In genomic region chr2:86522711-86523110, GRCh38 we compare ENCODE assay signal across 34 cellular contexts.
"Had no signal": no experiment of that assay in that cellular context is flagged by ENCODE, and none has a peak within 500 bp of the region (broad histone marks: within the 10 kb centered on the region; RNA-seq: fewer than 3 reads in every experiment).

No MANE protein-coding gene starts in this region.

- H3K9ac ChIP-seq: KMS-11 had no signal

- H3K36me3 ChIP-seq: MG63 had no signal

- H3K27me3 ChIP-seq: MG63 had no signal

- H3K4me2 ChIP-seq: KMS-11 had no signal

- DNase-seq: Karpas-422, Kasumi-1, MG63, MM.1S, MV-4-11, NCI-H1048, NCI-H1092, NCI-H1092 treated with DMSO at 0.1 percent for 48 hours, NCI-H1105, NCI-H1105 treated with DMSO at 0.1 percent for 48 hours, NCI-H1417, NCI-H1417 treated with DMSO at 0.1 percent for 48 hours, NCI-H1436, NCI-H1436 treated with DMSO at 0.1 percent for 48 hours, NCI-H146, NCI-H1694, NCI-H1694 treated with DMSO at 0.1 percent for 48 hours, NCI-H187, NCI-H187 treated with DMSO at 0.1 percent for 48 hours, NCI-H1930, NCI-H2029, NCI-H2029 treated with DMSO at 0.1 percent for 48 hours, NCI-H2081, NCI-H2081 treated with DMSO at 0.1 percent for 48 hours, NCI-H2107, NCI-H2171, NCI-H2171 treated with DMSO at 0.1 percent for 48 hours, NCI-H2227 treated with DMSO at 0.1 percent for 48 hours, NCI-H226, NCI-H345, NCI-H446, NCI-H446 treated with DMSO at 0.1 percent for 48 hours, NCI-H510A had no signal

- H3K4me3 ChIP-seq: MG63 had no signal

- H3K27ac ChIP-seq: KMS-11 had no signal
